In the genomic region with DNA sequence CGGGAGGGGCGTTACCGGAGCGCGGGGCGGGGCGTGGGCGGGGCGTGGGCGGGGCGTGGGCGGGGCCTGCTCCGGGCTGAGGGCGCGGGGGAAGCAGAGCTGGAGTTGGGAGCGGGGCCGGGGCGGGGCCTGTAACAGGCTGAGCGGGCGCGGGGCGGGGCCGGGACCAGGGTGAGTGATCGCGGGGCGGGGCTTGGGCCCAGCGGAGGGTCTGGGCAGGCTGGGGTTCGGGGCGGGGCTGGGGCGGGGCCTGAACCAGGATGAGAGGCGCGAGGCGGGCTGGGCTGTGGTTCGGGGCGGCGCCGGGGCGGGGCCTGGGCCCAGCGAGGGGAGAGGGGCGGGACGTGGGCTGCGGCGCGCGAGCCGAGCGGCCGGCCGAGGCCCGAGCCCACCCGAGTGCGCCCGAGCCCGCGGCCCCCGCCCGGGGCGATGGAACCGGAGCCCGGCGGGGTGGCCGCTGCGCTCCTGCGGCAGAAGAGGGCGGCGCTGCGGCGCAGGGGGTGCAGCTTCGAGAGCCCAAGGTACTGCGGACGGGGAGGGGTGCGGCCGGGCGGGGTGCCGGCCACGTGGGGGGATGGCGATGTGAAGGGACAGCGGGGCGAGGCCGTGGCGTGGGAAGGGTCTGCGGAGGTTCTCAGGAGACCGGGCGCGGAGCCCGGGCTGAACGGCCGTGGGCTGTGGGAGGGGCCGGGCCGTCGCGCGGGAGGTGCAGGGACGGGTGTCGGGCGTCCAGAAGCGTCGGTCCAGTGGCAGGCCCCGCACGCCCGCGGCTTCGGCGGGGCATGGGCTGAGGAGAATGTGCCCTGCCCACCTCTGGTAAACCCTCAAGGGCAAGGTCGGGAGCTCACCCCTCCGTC, we compare ENCODE assay signal across 1 cellular context.
TF ChIP-seq lines count a peak whose summit lies in the region.

No MANE protein-coding gene starts in this region.

TF ChIP-seq in HepG2, 621 proteins besides CTCF, POLR2A, EP300 and RAD21 (continued from another document and continues in another):
- TF ChIP-seq, protein P1, sequence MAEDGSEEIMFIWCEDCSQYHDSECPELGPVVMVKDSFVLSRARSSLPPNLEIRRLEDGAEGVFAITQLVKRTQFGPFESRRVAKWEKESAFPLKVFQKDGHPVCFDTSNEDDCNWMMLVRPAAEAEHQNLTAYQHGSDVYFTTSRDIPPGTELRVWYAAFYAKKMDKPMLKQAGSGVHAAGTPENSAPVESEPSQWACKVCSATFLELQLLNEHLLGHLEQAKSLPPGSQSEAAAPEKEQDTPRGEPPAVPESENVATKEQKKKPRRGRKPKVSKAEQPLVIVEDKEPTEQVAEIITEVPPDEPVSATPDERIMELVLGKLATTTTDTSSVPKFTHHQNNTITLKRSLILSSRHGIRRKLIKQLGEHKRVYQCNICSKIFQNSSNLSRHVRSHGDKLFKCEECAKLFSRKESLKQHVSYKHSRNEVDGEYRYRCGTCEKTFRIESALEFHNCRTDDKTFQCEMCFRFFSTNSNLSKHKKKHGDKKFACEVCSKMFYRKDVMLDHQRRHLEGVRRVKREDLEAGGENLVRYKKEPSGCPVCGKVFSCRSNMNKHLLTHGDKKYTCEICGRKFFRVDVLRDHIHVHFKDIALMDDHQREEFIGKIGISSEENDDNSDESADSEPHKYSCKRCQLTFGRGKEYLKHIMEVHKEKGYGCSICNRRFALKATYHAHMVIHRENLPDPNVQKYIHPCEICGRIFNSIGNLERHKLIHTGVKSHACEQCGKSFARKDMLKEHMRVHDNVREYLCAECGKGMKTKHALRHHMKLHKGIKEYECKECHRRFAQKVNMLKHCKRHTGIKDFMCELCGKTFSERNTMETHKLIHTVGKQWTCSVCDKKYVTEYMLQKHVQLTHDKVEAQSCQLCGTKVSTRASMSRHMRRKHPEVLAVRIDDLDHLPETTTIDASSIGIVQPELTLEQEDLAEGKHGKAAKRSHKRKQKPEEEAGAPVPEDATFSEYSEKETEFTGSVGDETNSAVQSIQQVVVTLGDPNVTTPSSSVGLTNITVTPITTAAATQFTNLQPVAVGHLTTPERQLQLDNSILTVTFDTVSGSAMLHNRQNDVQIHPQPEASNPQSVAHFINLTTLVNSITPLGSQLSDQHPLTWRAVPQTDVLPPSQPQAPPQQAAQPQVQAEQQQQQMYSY (CRISPR knock-in tag; IDR thresholded peaks at IDR 0.05): no peak
- TF ChIP-seq ZNF225 (CRISPR knock-in tag; IDR thresholded peaks at IDR 0.05) (no peak), ZNF329 (CRISPR knock-in tag; IDR thresholded peaks at IDR 0.05; ENCODE audit: low read depth) (0 out of 2 replicates have a peak, but pooled peaks have one; percentile 14), SRSF1 (optimal IDR thresholded peaks at IDR 0.05; ENCODE audit: low read depth, low read length) (no peak), KLF13 (CRISPR knock-in tag; IDR thresholded peaks at IDR 0.05) (0 out of 2 replicates have a peak, but pooled peaks have one; percentile 33), ZFP36 (IDR thresholded peaks at IDR 0.05; ENCODE audit: borderline replicate concordance, low read depth, low read length, partially characterized antibody) (no peak), NKX3-1 (CRISPR knock-in tag; IDR thresholded peaks at IDR 0.05) (no peak), MYC (CRISPR knock-in tag; IDR thresholded peaks at IDR 0.05; ENCODE audit: borderline replicate concordance) (peak; percentile 60; the same call in 1 of the 2 replicates), HES4 (CRISPR knock-in tag; IDR thresholded peaks at IDR 0.05; ENCODE audit: borderline replicate concordance) (peak; percentile 65; the same call in 1 of the 2 replicates), GABPB1 (CRISPR knock-in tag; IDR thresholded peaks at IDR 0.05) (peak; percentile 50; the same call in 1 of the 2 replicates), ONECUT2 (CRISPR knock-in tag; IDR thresholded peaks at IDR 0.05) (no peak), ZNF572 (CRISPR knock-in tag; IDR thresholded peaks at IDR 0.05) (no peak), ZFP41 (CRISPR knock-in tag; IDR thresholded peaks at IDR 0.05; ENCODE audit: borderline replicate concordance) (no peak), SKI (IDR thresholded peaks at IDR 0.05; ENCODE audit: partially characterized antibody) (peak; percentile 8), SIN3B (IDR thresholded peaks at IDR 0.05; ENCODE audit: low read length) (no peak)
- TF ChIP-seq, protein P2, sequence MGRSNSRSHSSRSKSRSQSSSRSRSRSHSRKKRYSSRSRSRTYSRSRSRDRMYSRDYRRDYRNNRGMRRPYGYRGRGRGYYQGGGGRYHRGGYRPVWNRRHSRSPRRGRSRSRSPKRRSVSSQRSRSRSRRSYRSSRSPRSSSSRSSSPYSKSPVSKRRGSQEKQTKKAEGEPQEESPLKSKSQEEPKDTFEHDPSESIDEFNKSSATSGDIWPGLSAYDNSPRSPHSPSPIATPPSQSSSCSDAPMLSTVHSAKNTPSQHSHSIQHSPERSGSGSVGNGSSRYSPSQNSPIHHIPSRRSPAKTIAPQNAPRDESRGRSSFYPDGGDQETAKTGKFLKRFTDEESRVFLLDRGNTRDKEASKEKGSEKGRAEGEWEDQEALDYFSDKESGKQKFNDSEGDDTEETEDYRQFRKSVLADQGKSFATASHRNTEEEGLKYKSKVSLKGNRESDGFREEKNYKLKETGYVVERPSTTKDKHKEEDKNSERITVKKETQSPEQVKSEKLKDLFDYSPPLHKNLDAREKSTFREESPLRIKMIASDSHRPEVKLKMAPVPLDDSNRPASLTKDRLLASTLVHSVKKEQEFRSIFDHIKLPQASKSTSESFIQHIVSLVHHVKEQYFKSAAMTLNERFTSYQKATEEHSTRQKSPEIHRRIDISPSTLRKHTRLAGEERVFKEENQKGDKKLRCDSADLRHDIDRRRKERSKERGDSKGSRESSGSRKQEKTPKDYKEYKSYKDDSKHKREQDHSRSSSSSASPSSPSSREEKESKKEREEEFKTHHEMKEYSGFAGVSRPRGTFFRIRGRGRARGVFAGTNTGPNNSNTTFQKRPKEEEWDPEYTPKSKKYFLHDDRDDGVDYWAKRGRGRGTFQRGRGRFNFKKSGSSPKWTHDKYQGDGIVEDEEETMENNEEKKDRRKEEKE (IDR thresholded peaks at IDR 0.05): no peak
- TF ChIP-seq, protein P3, sequence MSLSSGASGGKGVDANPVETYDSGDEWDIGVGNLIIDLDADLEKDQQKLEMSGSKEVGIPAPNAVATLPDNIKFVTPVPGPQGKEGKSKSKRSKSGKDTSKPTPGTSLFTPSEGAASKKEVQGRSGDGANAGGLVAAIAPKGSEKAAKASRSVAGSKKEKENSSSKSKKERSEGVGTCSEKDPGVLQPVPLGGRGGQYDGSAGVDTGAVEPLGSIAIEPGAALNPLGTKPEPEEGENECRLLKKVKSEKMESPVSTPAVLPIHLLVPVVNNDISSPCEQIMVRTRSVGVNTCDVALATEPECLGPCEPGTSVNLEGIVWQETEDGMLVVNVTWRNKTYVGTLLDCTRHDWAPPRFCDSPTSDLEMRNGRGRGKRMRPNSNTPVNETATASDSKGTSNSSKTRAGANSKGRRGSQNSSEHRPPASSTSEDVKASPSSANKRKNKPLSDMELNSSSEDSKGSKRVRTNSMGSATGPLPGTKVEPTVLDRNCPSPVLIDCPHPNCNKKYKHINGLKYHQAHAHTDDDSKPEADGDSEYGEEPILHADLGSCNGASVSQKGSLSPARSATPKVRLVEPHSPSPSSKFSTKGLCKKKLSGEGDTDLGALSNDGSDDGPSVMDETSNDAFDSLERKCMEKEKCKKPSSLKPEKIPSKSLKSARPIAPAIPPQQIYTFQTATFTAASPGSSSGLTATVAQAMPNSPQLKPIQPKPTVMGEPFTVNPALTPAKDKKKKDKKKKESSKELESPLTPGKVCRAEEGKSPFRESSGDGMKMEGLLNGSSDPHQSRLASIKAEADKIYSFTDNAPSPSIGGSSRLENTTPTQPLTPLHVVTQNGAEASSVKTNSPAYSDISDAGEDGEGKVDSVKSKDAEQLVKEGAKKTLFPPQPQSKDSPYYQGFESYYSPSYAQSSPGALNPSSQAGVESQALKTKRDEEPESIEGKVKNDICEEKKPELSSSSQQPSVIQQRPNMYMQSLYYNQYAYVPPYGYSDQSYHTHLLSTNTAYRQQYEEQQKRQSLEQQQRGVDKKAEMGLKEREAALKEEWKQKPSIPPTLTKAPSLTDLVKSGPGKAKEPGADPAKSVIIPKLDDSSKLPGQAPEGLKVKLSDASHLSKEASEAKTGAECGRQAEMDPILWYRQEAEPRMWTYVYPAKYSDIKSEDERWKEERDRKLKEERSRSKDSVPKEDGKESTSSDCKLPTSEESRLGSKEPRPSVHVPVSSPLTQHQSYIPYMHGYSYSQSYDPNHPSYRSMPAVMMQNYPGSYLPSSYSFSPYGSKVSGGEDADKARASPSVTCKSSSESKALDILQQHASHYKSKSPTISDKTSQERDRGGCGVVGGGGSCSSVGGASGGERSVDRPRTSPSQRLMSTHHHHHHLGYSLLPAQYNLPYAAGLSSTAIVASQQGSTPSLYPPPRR (CRISPR knock-in tag; IDR thresholded peaks at IDR 0.05; ENCODE audit: borderline replicate concordance): no peak
- TF ChIP-seq, protein P4, sequence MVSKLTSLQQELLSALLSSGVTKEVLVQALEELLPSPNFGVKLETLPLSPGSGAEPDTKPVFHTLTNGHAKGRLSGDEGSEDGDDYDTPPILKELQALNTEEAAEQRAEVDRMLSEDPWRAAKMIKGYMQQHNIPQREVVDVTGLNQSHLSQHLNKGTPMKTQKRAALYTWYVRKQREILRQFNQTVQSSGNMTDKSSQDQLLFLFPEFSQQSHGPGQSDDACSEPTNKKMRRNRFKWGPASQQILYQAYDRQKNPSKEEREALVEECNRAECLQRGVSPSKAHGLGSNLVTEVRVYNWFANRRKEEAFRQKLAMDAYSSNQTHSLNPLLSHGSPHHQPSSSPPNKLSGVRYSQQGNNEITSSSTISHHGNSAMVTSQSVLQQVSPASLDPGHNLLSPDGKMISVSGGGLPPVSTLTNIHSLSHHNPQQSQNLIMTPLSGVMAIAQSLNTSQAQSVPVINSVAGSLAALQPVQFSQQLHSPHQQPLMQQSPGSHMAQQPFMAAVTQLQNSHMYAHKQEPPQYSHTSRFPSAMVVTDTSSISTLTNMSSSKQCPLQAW (CRISPR knock-in tag; IDR thresholded peaks at IDR 0.05): no peak
- TF ChIP-seq, protein P5, sequence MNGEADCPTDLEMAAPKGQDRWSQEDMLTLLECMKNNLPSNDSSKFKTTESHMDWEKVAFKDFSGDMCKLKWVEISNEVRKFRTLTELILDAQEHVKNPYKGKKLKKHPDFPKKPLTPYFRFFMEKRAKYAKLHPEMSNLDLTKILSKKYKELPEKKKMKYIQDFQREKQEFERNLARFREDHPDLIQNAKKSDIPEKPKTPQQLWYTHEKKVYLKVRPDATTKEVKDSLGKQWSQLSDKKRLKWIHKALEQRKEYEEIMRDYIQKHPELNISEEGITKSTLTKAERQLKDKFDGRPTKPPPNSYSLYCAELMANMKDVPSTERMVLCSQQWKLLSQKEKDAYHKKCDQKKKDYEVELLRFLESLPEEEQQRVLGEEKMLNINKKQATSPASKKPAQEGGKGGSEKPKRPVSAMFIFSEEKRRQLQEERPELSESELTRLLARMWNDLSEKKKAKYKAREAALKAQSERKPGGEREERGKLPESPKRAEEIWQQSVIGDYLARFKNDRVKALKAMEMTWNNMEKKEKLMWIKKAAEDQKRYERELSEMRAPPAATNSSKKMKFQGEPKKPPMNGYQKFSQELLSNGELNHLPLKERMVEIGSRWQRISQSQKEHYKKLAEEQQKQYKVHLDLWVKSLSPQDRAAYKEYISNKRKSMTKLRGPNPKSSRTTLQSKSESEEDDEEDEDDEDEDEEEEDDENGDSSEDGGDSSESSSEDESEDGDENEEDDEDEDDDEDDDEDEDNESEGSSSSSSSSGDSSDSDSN (CRISPR knock-in tag; IDR thresholded peaks at IDR 0.05): peak; percentile 27; the same call in 1 of the 2 replicates
- TF ChIP-seq, protein P6, sequence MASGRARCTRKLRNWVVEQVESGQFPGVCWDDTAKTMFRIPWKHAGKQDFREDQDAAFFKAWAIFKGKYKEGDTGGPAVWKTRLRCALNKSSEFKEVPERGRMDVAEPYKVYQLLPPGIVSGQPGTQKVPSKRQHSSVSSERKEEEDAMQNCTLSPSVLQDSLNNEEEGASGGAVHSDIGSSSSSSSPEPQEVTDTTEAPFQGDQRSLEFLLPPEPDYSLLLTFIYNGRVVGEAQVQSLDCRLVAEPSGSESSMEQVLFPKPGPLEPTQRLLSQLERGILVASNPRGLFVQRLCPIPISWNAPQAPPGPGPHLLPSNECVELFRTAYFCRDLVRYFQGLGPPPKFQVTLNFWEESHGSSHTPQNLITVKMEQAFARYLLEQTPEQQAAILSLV (CRISPR knock-in tag; IDR thresholded peaks at IDR 0.05; ENCODE audit: borderline replicate concordance): peak; percentile 38; the same call in 1 of the 2 replicates
- TF ChIP-seq, protein P7, sequence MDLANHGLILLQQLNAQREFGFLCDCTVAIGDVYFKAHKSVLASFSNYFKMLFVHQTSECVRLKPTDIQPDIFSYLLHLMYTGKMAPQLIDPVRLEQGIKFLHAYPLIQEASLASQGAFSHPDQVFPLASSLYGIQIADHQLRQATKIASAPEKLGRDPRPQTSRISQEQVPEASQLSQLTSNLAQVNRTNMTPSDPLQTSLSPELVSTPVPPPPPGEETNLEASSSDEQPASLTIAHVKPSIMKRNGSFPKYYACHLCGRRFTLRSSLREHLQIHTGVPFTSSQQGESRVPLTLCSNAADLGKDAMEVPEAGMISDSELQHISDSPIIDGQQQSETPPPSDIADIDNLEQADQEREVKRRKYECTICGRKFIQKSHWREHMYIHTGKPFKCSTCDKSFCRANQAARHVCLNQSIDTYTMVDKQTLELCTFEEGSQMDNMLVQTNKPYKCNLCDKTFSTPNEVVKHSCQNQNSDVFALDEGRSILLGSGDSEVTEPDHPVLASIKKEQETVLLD (CRISPR knock-in tag; IDR thresholded peaks at IDR 0.05; ENCODE audit: low read depth): no peak
- TF ChIP-seq, protein P8, sequence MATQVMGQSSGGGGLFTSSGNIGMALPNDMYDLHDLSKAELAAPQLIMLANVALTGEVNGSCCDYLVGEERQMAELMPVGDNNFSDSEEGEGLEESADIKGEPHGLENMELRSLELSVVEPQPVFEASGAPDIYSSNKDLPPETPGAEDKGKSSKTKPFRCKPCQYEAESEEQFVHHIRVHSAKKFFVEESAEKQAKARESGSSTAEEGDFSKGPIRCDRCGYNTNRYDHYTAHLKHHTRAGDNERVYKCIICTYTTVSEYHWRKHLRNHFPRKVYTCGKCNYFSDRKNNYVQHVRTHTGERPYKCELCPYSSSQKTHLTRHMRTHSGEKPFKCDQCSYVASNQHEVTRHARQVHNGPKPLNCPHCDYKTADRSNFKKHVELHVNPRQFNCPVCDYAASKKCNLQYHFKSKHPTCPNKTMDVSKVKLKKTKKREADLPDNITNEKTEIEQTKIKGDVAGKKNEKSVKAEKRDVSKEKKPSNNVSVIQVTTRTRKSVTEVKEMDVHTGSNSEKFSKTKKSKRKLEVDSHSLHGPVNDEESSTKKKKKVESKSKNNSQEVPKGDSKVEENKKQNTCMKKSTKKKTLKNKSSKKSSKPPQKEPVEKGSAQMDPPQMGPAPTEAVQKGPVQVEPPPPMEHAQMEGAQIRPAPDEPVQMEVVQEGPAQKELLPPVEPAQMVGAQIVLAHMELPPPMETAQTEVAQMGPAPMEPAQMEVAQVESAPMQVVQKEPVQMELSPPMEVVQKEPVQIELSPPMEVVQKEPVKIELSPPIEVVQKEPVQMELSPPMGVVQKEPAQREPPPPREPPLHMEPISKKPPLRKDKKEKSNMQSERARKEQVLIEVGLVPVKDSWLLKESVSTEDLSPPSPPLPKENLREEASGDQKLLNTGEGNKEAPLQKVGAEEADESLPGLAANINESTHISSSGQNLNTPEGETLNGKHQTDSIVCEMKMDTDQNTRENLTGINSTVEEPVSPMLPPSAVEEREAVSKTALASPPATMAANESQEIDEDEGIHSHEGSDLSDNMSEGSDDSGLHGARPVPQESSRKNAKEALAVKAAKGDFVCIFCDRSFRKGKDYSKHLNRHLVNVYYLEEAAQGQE (IDR thresholded peaks at IDR 0.05; ENCODE audit: borderline replicate concordance in 1 of 2, low read depth in 1 of 2, low read length in 2 of 2): no peak
- TF ChIP-seq, protein P9, sequence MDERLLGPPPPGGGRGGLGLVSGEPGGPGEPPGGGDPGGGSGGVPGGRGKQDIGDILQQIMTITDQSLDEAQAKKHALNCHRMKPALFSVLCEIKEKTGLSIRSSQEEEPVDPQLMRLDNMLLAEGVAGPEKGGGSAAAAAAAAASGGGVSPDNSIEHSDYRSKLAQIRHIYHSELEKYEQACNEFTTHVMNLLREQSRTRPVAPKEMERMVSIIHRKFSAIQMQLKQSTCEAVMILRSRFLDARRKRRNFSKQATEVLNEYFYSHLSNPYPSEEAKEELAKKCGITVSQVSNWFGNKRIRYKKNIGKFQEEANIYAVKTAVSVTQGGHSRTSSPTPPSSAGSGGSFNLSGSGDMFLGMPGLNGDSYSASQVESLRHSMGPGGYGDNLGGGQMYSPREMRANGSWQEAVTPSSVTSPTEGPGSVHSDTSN (CRISPR knock-in tag; IDR thresholded peaks at IDR 0.05): no peak
